In genomic region chr4:143849296-143849695, GRCh38 we compare ENCODE assay signal across 9 cellular contexts. TPM values are rescaled to one million over a fixed set of nuclear protein-coding genes. Genes with fewer than 3 reads are reported as not detected.
DNase-seq lines count a peak whose midpoint lies in the region; ATAC-seq, FAIRE-seq and TF ChIP-seq lines count a peak whose summit lies in the region.
"Not testable (repeated sequence)": the region's sequence is repeated elsewhere in the genome, so short reads cannot be mapped to it uniquely, and the experiment has no call there.
"Had no signal": no experiment of that assay in that cellular context is flagged by ENCODE, and none has a peak within 500 bp of the region (broad histone marks: within the 10 kb centered on the region; RNA-seq: fewer than 3 reads in every experiment).

No MANE protein-coding gene starts in this region.

- not testable (repeated sequence) for BruUV-seq in K562 (replicated peaks; lab: Mats Ljungman, UMichigan)

- H3K79me2 ChIP-seq in K562 (ENCODE audit: control insufficient read depth, insufficient read depth, low read length) = not testable (repeated sequence)

- POLR2A ChIA-PET in K562 (lab: Yijun Ruan, JAX) = not testable (repeated sequence)

- 17% methylated on average over 2 of the region's 2 CpGs for WGBS in K562 (ENCODE audit: insufficient coverage, low coverage, missing lambda C conversion rate)

- H3K4me2 ChIP-seq in K562 (ENCODE audit: insufficient read depth, low read length) = not testable (repeated sequence)

- not testable (repeated sequence) for H3K4me3 ChIP-seq in LNCaP clone FGC (ENCODE audit: low read depth, low read length); K562

- H3K9me1 ChIP-seq in K562 (ENCODE audit: control insufficient read depth, insufficient read depth, low read length) = not testable (repeated sequence)

- H2AFZ ChIP-seq in K562 (ENCODE audit: low read depth, low read length) = peak overlapping the region; percentile 66

- TF ChIP-seq RAD21 in K562 (CRISPR knock-in tag; conservative IDR thresholded peaks at IDR 0.05 in 1 of 2, IDR thresholded peaks at IDR 0.05 in 1 of 2) = not testable (repeated sequence)

- in situ Hi-C loops in K562 (cut with MboI) = not testable (repeated sequence)

- not testable (repeated sequence) for FAIRE-seq in K562 (lab: Jason Lieb, UNC)

- peak; percentile 68 for ATAC-seq in K562

- not testable (repeated sequence) for TF ChIP-seq EP300 in K562 (IDR thresholded peaks at IDR 0.05; ENCODE audit: low read length)

- H3K9me3 ChIP-seq in K562 (replicated peaks; ENCODE audit: control insufficient read depth, insufficient read depth, low read depth, low read length) = not testable (repeated sequence)

- TF ChIP-seq CTCF in LNCaP clone FGC (IDR thresholded peaks at IDR 0.05; ENCODE audit: control insufficient read depth, extremely low read depth, insufficient read depth); K562 (IDR thresholded peaks at IDR 0.05 in 2 of 3, conservative IDR thresholded peaks at IDR 0.05 in 1 of 3; ENCODE audit: insufficient read depth in 2 of 3, low read depth in 1 of 3, low read length in 3 of 3): not testable (repeated sequence)

- H4K20me1 ChIP-seq in K562 (replicated peaks; ENCODE audit: control insufficient read depth, insufficient read depth, low read length) = not testable (repeated sequence)

- H3K9ac ChIP-seq in K562 (ENCODE audit: insufficient read depth in 1 of 2, low read depth in 2 of 2, low read length in 2 of 2) = not testable (repeated sequence)

- CTCF ChIA-PET in K562 (lab: Yijun Ruan, JAX; ENCODE audit: low intra/inter-chr PET ratio) = not testable (repeated sequence)

- not testable (repeated sequence) for H3K4me1 ChIP-seq in K562 (replicated peaks in 1 of 2; ENCODE audit: control insufficient read depth in 2 of 2, insufficient read depth in 2 of 2, low read length in 2 of 2)

- DNase-seq in COR-L47 (lab: John Stamatoyannopoulos, UW) (peak; percentile 44), LNCaP clone FGC (ENCODE audit: low read depth) (peak; percentile 6), OCI-M1 (lab: John Stamatoyannopoulos, UW) (peak; percentile 20), K562 (ENCODE audit: extremely low read depth in 1 of 4, low spot score in 3 of 4) (peak in 1 of 4 experiments; percentile 51), mucosa of gallbladder (ENCODE audit: low spot score) (peak; percentile 36)

- H3K27ac ChIP-seq in K562 (ENCODE audit: extremely low read depth, low read depth, low read length) = peak overlapping the region; percentile 40; the same call in 1 of the 3 replicates

- not testable (repeated sequence) for H3K27me3 ChIP-seq in K562 (ENCODE audit: control insufficient read depth in 2 of 2, insufficient read depth in 2 of 2, low read length in 2 of 2)

- not testable (repeated sequence) for TF ChIP-seq POLR2A in K562 (conservative IDR thresholded peaks at IDR 0.05)

- not testable (repeated sequence) for H3K36me3 ChIP-seq in K562 (ENCODE audit: control insufficient read depth, insufficient read depth, low read length)

- intact Hi-C loops in K562 (cut with micrococcal nuclease) = not testable (repeated sequence)

TF ChIP-seq in K562, 482 proteins besides CTCF, POLR2A, EP300 and RAD21:
- TF ChIP-seq NFIC (IDR thresholded peaks at IDR 0.05) (peak; percentile 12; the same call in 1 of the 2 replicates), HMBOX1 (IDR thresholded peaks at IDR 0.05) (peak; percentile 44; the same call in 1 of the 2 replicates)

RNA-seq across cellular contexts. Expression of gene GYPE, which starts 56.1 kb away (rescaled TPM):
- 32.8 and 64.4 TPM in 2 replicates for total RNA-seq in K562 (2011; cell fraction: chromatin; rRNA removed; ENCODE audit: low replicate concordance)
- 38.7 and 48.6 TPM in 2 replicates for total RNA-seq in K562 (2011; cell fraction: nucleolus; rRNA removed)
- 104 and 157 TPM in 2 replicates for total RNA-seq in K562 (2011; cell fraction: nucleoplasm; rRNA removed)
- total RNA-seq in K562 (2014; rRNA removed) (16.8 and 26.2 TPM in 2 replicates), K562 (2014; rRNA removed; fragmentation: Illumina TruSeq; extraction: Trizol) (43.7 and 48.4 TPM in 2 replicates), K562 (2015; rRNA removed; fragmentation: Illumina TruSeq; extraction: Trizol) (16.4 and 17.3 TPM in 2 replicates), K562 (2021) (33.9 and 36.0 TPM in 2 replicates), mucosa of gallbladder (0.43 TPM)
- polyA plus RNA-seq in K562 (2011; rRNA removed) (108 and 121 TPM in 2 replicates), K562 (2014; fragmentation: Illumina TruSeq; extraction: Trizol) (53.6 and 64.6 TPM in 2 replicates), K562 (2014; fragmentation: Nextera tagmentation; extraction: Ambion mirVana) (10 to 100 TPM; 72.0 to 75.6 TPM), K562 (2014; rRNA removed) (34.1 and 43.0 TPM in 2 replicates)
- polyA plus RNA-seq in K562 (2011; cell fraction: cytosol; rRNA removed) = 38.3 and 103 TPM in 2 replicates
- 27.2 and 52.4 TPM in 2 replicates for polyA plus RNA-seq in K562 (2011; cell fraction: nucleus; rRNA removed)
- 27.9 and 41.1 TPM in 2 replicates for polyA plus RNA-seq in K562 (2012)
- polyA minus RNA-seq in K562 (2011; rRNA and poly(A)+ RNA removed) = 70.6 and 77.4 TPM in 2 replicates
- polyA minus RNA-seq in K562 (2011; cell fraction: cytosol; rRNA and poly(A)+ RNA removed) = 12.3 and 16.2 TPM in 2 replicates
- 11.3 and 27.3 TPM in 2 replicates for polyA minus RNA-seq in K562 (2011; cell fraction: nucleus; rRNA and poly(A)+ RNA removed)
- total RNA-seq: A172; CD4-positive, alpha-beta T cell; CD8-positive, alpha-beta T cell had no signal
- polyA plus RNA-seq: A549 had no signal

Comparison
In these comparisons a context has a peak if more than half of its experiments do, and no peak if none do; other contexts are left out.
1. RNA of gene GYPE, which starts 56.1 kb away (total RNA-seq): 16.4 to 157 TPM in K562; 0.43 TPM in mucosa of gallbladder (single experiment); every median in the first group is over 10 times any median in the second.